Comparison of ENCODE assay signal across 2 cellular contexts in the genomic region with DNA sequence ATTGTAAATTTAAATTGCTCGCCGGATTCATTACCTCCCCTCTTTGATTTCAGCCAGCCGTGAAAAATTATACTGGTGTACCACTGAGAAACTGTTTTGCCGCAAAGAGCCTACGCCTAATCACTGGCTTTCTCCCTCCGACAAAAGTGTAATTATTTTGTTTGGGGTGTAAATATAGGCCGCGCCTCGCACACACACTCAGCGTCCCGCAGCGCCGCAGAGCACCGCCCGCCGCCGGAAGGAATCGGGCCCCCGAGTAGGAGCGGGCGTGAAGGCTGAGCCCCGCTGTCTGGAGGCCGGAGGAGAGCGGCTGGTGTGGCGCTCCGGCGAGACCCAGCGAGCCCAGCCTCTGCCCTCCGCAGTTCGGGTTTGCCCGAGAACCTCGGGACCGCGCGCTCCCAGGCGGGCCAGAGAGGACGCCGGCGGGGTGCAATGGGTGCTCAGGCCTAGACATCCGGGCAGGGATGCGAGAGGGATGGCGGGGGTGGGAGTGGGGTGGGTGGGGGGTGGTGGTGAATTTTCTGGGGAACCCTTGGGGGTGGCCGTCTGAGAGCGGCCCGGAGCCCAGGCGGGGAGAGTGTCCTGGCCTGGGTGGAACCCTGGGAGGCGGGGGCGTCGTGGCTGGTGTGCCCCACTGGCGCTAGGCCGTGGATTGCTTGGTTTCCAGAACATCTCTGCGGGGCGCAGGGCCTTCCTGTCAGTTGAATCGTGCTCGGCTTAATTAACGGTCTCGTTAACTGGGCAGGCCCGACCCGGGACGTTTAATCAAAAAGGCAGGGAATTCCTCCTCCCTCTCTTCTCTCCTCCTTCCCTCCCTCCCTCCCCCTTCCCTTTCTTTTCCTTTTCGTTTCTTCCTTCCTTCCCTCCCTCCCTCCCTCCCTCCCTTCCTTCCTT.
TF ChIP-seq lines count a peak whose summit lies in the region.

No MANE protein-coding gene starts in this region.

TF ChIP-seq in SK-N-SH, 30 proteins besides CTCF, POLR2A, EP300 and RAD21:
- TF ChIP-seq TEAD4 (IDR thresholded peaks at IDR 0.05; ENCODE audit: borderline replicate concordance, insufficient read depth) (no peak), MEF2A (IDR thresholded peaks at IDR 0.05; ENCODE audit: borderline replicate concordance, low read depth) (no peak), RXRA (IDR thresholded peaks at IDR 0.05; ENCODE audit: borderline replicate concordance, low read depth) (no peak), SIN3A (IDR thresholded peaks at IDR 0.05; ENCODE audit: borderline replicate concordance, low read depth, low read length) (no peak), YY1 (IDR thresholded peaks at IDR 0.05; ENCODE audit: low read depth) (no peak), POLR2AphosphoS5 (IDR thresholded peaks at IDR 0.05; ENCODE audit: low read depth, low read length) (no peak), FOXJ3 (CRISPR knock-in tag; IDR thresholded peaks at IDR 0.05) (no peak), MXI1 (IDR thresholded peaks at IDR 0.05; ENCODE audit: low read depth, low read length) (no peak), EZH2phosphoT487 (IDR thresholded peaks at IDR 0.05; ENCODE audit: borderline replicate concordance, low read depth) (no peak), GATA2 (CRISPR knock-in tag; IDR thresholded peaks at IDR 0.05) (no peak), ELF1 (IDR thresholded peaks at IDR 0.05) (no peak), TCF12 (IDR thresholded peaks at IDR 0.05) (no peak), FOXM1 (IDR thresholded peaks at IDR 0.05; ENCODE audit: low read depth) (no peak), TAF1 (IDR thresholded peaks at IDR 0.05; ENCODE audit: borderline replicate concordance, low read depth, low read length) (no peak), RCOR1 (IDR thresholded peaks at IDR 0.05; ENCODE audit: low read length) (no peak)
- TF ChIP-seq, protein P1, sequence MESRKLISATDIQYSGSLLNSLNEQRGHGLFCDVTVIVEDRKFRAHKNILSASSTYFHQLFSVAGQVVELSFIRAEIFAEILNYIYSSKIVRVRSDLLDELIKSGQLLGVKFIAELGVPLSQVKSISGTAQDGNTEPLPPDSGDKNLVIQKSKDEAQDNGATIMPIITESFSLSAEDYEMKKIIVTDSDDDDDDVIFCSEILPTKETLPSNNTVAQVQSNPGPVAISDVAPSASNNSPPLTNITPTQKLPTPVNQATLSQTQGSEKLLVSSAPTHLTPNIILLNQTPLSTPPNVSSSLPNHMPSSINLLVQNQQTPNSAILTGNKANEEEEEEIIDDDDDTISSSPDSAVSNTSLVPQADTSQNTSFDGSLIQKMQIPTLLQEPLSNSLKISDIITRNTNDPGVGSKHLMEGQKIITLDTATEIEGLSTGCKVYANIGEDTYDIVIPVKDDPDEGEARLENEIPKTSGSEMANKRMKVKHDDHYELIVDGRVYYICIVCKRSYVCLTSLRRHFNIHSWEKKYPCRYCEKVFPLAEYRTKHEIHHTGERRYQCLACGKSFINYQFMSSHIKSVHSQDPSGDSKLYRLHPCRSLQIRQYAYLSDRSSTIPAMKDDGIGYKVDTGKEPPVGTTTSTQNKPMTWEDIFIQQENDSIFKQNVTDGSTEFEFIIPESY (IDR thresholded peaks at IDR 0.05; ENCODE audit: borderline replicate concordance, low read depth): no peak
- TF ChIP-seq, protein P2, sequence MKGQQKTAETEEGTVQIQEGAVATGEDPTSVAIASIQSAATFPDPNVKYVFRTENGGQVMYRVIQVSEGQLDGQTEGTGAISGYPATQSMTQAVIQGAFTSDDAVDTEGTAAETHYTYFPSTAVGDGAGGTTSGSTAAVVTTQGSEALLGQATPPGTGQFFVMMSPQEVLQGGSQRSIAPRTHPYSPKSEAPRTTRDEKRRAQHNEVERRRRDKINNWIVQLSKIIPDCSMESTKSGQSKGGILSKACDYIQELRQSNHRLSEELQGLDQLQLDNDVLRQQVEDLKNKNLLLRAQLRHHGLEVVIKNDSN (IDR thresholded peaks at IDR 0.05; ENCODE audit: borderline replicate concordance, low read depth): no peak
TF ChIP-seq in SK-N-SH: peak in this region for 0.

TF ChIP-seq in SK-N-SH treated with all-trans-retinoic acid at 6 μM for 48 hours, 23 proteins besides CTCF, POLR2A, EP300 and RAD21:
- TF ChIP-seq, protein P3, sequence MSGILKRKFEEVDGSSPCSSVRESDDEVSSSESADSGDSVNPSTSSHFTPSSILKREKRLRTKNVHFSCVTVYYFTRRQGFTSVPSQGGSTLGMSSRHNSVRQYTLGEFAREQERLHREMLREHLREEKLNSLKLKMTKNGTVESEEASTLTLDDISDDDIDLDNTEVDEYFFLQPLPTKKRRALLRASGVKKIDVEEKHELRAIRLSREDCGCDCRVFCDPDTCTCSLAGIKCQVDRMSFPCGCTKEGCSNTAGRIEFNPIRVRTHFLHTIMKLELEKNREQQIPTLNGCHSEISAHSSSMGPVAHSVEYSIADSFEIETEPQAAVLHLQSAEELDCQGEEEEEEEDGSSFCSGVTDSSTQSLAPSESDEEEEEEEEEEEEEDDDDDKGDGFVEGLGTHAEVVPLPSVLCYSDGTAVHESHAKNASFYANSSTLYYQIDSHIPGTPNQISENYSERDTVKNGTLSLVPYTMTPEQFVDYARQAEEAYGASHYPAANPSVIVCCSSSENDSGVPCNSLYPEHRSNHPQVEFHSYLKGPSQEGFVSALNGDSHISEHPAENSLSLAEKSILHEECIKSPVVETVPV (CRISPR knock-in tag; IDR thresholded peaks at IDR 0.05): no peak
- TF ChIP-seq PPARA (CRISPR knock-in tag; IDR thresholded peaks at IDR 0.05; ENCODE audit: borderline replicate concordance) (no peak), TCF4 (CRISPR knock-in tag; IDR thresholded peaks at IDR 0.05; ENCODE audit: borderline replicate concordance) (no peak), ARNTL (CRISPR knock-in tag; IDR thresholded peaks at IDR 0.05; ENCODE audit: borderline replicate concordance, low read depth) (no peak), ZNF70 (CRISPR knock-in tag; IDR thresholded peaks at IDR 0.05) (no peak), SNAI2 (CRISPR knock-in tag; IDR thresholded peaks at IDR 0.05) (no peak), ESRRG (CRISPR knock-in tag; IDR thresholded peaks at IDR 0.05) (no peak), ZNF8 (CRISPR knock-in tag; IDR thresholded peaks at IDR 0.05) (no peak), TOX (CRISPR knock-in tag; IDR thresholded peaks at IDR 0.05; ENCODE audit: borderline replicate concordance) (no peak)
- TF ChIP-seq, protein P4, sequence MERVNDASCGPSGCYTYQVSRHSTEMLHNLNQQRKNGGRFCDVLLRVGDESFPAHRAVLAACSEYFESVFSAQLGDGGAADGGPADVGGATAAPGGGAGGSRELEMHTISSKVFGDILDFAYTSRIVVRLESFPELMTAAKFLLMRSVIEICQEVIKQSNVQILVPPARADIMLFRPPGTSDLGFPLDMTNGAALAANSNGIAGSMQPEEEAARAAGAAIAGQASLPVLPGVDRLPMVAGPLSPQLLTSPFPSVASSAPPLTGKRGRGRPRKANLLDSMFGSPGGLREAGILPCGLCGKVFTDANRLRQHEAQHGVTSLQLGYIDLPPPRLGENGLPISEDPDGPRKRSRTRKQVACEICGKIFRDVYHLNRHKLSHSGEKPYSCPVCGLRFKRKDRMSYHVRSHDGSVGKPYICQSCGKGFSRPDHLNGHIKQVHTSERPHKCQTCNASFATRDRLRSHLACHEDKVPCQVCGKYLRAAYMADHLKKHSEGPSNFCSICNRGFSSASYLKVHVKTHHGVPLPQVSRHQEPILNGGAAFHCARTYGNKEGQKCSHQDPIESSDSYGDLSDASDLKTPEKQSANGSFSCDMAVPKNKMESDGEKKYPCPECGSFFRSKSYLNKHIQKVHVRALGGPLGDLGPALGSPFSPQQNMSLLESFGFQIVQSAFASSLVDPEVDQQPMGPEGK (CRISPR knock-in tag; IDR thresholded peaks at IDR 0.05; ENCODE audit: borderline replicate concordance): no peak
